ENCODE assay signal across 12 cellular contexts in the genomic region with DNA sequence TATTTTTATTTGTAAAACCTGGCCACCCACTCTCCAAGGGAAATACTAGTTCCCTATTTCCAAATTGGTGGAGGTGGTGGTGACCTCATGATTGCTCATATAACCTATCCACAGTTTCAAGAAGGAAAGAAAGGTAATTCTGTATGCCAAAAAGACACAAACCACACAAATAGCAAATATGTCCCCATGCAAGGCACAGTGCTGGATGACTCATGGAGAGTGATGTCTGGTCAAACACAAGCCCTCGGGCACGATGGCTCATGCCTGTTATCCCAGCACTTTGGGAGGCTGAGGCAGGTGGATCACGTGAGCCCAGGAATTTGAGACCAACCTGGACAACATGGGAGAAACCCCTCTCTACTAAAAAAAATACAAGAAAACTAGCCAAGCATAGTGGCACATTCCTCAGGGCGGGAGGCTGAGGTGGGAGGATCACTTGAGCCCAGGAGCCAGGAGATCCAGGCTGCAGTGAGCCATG.
A peak's percentile ranks its signal among the peaks of the same experiment; 100 is the strongest.
DNase-seq lines count a peak whose midpoint lies in the region; ATAC-seq, FAIRE-seq and TF ChIP-seq lines count a peak whose summit lies in the region.
"Had no signal": no experiment of that assay in that cellular context is flagged by ENCODE, and none has a peak within 500 bp of the region (broad histone marks: within the 10 kb centered on the region; RNA-seq: fewer than 3 reads in every experiment).

No MANE protein-coding gene starts in this region.

- H3K4me3 ChIP-seq in bronchial epithelial cell (ENCODE audit: low read depth, low read length) = no peak overlapping the region
- H3K4me3 ChIP-seq in gastrocnemius medialis = no peak overlapping the region
- H3K4me3 ChIP-seq: dorsolateral prefrontal cortex, neural progenitor cell had no signal

- no peak for TF ChIP-seq POLR2A in gastrocnemius medialis (IDR thresholded peaks at IDR 0.05)

- H3K27ac ChIP-seq in gastrocnemius medialis = peak overlapping the region in 3 of 4 donors; percentile 6 to 98 (median 87)
- H3K27ac ChIP-seq: neural progenitor cell had no signal

- no peaks in the 10 kb centered on the region for H3K27me3 ChIP-seq in bronchial epithelial cell (ENCODE audit: control insufficient read depth, insufficient read depth, low read length)
- H3K27me3 ChIP-seq in gastrocnemius medialis = no peaks in the 10 kb centered on the region
- H3K27me3 ChIP-seq: dorsolateral prefrontal cortex, neural progenitor cell had no signal

- in situ Hi-C loops in gastrocnemius medialis (cut with MboI; ENCODE audit: low sequenced_read_pairs in 4 of 4) = loop anchor here in 2 of 4 donors (25.0 kb wide), 1 partner anchor 570 kb away; the partner anchor contains the start of gene AXIN2 (in 2 of the 2)

- peaks cover 26 to 46% of the 10 kb centered on the region in 2 donors for H3K4me1 ChIP-seq in gastrocnemius medialis
- H3K4me1 ChIP-seq: neural progenitor cell had no signal

- DNase-seq in NOMO-1 (lab: John Stamatoyannopoulos, UW; ENCODE audit: unreplicated experiment in 2 of 2) (peak; percentile 2 to 12), NOMO-1 treated with dmso at 0.1 percent for 144 hours (lab: John Stamatoyannopoulos, UW; ENCODE audit: unreplicated experiment) (no peak), MV-4-11 (lab: John Stamatoyannopoulos, UW) (peak; percentile 30), bronchial epithelial cell (ENCODE audit: low read depth) (peak; percentile 96), gastrocnemius medialis (no peak), Kasumi-1 (lab: John Stamatoyannopoulos, UW) (no peak)
- no peak for DNase-seq in stimulated activated naive CD4-positive, alpha-beta T cell (lab: John Stamatoyannopoulos, UW)
- DNase-seq: 8988T, dorsolateral prefrontal cortex, substantia nigra had no signal

- no peak for TF ChIP-seq CTCF in bronchial epithelial cell (IDR thresholded peaks at IDR 0.05; ENCODE audit: insufficient read depth, low read length, severe bottlenecking)
- TF ChIP-seq CTCF in gastrocnemius medialis (IDR thresholded peaks at IDR 0.05 in 4 of 5, conservative IDR thresholded peaks at IDR 0.05 in 1 of 5) = no peak

- intact Hi-C loops in gastrocnemius medialis (cut with DNase I; ENCODE audit: low total_unique reads) = no loop called here

- ATAC-seq in gastrocnemius medialis (no peak), GM19328 (IDR thresholded peaks at IDR 0.05; ENCODE audit: unreplicated experiment) (no peak)

- H3K36me3 ChIP-seq in bronchial epithelial cell (ENCODE audit: control insufficient read depth, insufficient read depth, low read length) = no peaks in the 10 kb centered on the region
- H3K36me3 ChIP-seq in gastrocnemius medialis = no peaks in the 10 kb centered on the region
- H3K36me3 ChIP-seq: neural progenitor cell had no signal

- no peak for FAIRE-seq in bronchial epithelial cell (lab: Jason Lieb, UNC)

- no peaks in the 10 kb centered on the region for H3K9me3 ChIP-seq in gastrocnemius medialis

Comparison
In these comparisons a context has a peak if more than half of its experiments do, and no peak if none do; other contexts are left out.
1. DNase-seq: peak in NOMO-1 (2 of 2), MV-4-11 (single experiment) and bronchial epithelial cell (single experiment); none in NOMO-1 treated with dmso at 0.1 percent for 144 hours (single experiment), gastrocnemius medialis (0 of 2), Kasumi-1 (0 of 2) and stimulated activated naive CD4-positive, alpha-beta T cell (0 of 6).